ENCODE assay signal across 1 cellular context in genomic region chr16:81214745-81215166, GRCh38.
A peak's percentile ranks its signal among the peaks of the same experiment; 100 is the strongest.
TF ChIP-seq lines count a peak whose summit lies in the region.

No MANE protein-coding gene starts in this region.

TF ChIP-seq in HepG2, 621 proteins besides CTCF, POLR2A, EP300 and RAD21 (continues in another document):
- TF ChIP-seq ZNF639 (CRISPR knock-in tag; conservative IDR thresholded peaks at IDR 0.05) (no peak), ZFP36L1 (CRISPR knock-in tag; IDR thresholded peaks at IDR 0.05) (no peak), GATAD2A (CRISPR knock-in tag; IDR thresholded peaks at IDR 0.05) (no peak), POLR2AphosphoS5 (IDR thresholded peaks at IDR 0.05; ENCODE audit: low read depth, low read length) (no peak), THAP9 (CRISPR knock-in tag; IDR thresholded peaks at IDR 0.05; ENCODE audit: borderline replicate concordance) (peak; percentile 32; the same call in 1 of the 2 replicates), TGIF2 (CRISPR knock-in tag; IDR thresholded peaks at IDR 0.05) (no peak), GABPB1 (CRISPR knock-in tag; IDR thresholded peaks at IDR 0.05) (peak; percentile 51), ZNF343 (CRISPR knock-in tag; IDR thresholded peaks at IDR 0.05) (no peak), ZEB1 (IDR thresholded peaks at IDR 0.05; ENCODE audit: insufficient replicate concordance, low read depth) (no peak), E2F2 (CRISPR knock-in tag; IDR thresholded peaks at IDR 0.05; ENCODE audit: borderline replicate concordance) (no peak), DMAP1 (CRISPR knock-in tag; IDR thresholded peaks at IDR 0.05) (no peak), THAP11 (CRISPR knock-in tag; IDR thresholded peaks at IDR 0.05) (0 out of 2 replicates have a peak, but pooled peaks have one; percentile 27), RAD51 (IDR thresholded peaks at IDR 0.05; ENCODE audit: borderline replicate concordance) (no peak), PRPF4 (IDR thresholded peaks at IDR 0.05; ENCODE audit: low read depth, low read length, poor library complexity, severe bottlenecking) (no peak), DNMT3B (CRISPR knock-in tag; conservative IDR thresholded peaks at IDR 0.05) (no peak), KDM5A (IDR thresholded peaks at IDR 0.05; ENCODE audit: borderline replicate concordance, low read length) (no peak), MAFG (CRISPR knock-in tag; IDR thresholded peaks at IDR 0.05) (no peak), ZNF3 (CRISPR knock-in tag; IDR thresholded peaks at IDR 0.05) (no peak), TOPORS (CRISPR knock-in tag; IDR thresholded peaks at IDR 0.05) (no peak), ZBTB26 (CRISPR knock-in tag; IDR thresholded peaks at IDR 0.05; ENCODE audit: borderline replicate concordance) (no peak), HNRNPLL (IDR thresholded peaks at IDR 0.05; ENCODE audit: low read depth, low read length, poor library complexity, severe bottlenecking) (no peak), SRF (IDR thresholded peaks at IDR 0.05; ENCODE audit: low read depth, low read length) (no peak), ZNF280D (CRISPR knock-in tag; IDR thresholded peaks at IDR 0.05) (no peak), SAP130 (CRISPR knock-in tag; IDR thresholded peaks at IDR 0.05; ENCODE audit: low read depth) (0 out of 2 replicates have a peak, but pooled peaks have one; percentile 26), ARID3A (IDR thresholded peaks at IDR 0.05; ENCODE audit: low read depth, low read length) (0 out of 2 replicates have a peak, but pooled peaks have one; percentile 18), ZNF776 (CRISPR knock-in tag; IDR thresholded peaks at IDR 0.05) (no peak), KLF13 (CRISPR knock-in tag; IDR thresholded peaks at IDR 0.05) (no peak), ZSCAN12 (CRISPR knock-in tag; IDR thresholded peaks at IDR 0.05) (no peak), ZNF510 (CRISPR knock-in tag; IDR thresholded peaks at IDR 0.05; ENCODE audit: low read depth) (no peak), ZNF644 (CRISPR knock-in tag; IDR thresholded peaks at IDR 0.05; ENCODE audit: low read depth) (peak; percentile 22; the same call in 1 of the 2 replicates), PAX8 (CRISPR knock-in tag; IDR thresholded peaks at IDR 0.05; ENCODE audit: borderline replicate concordance) (no peak), HDAC1 (CRISPR knock-in tag; IDR thresholded peaks at IDR 0.05) (no peak), GFI1 (CRISPR knock-in tag; IDR thresholded peaks at IDR 0.05; ENCODE audit: borderline replicate concordance) (no peak), TBP (CRISPR knock-in tag; IDR thresholded peaks at IDR 0.05) (no peak), POLR2AphosphoS2 (IDR thresholded peaks at IDR 0.05; ENCODE audit: low read depth, low read length) (no peak), ZNF180 (CRISPR knock-in tag; IDR thresholded peaks at IDR 0.05; ENCODE audit: borderline replicate concordance, low read depth) (no peak), ZFP41 (CRISPR knock-in tag; IDR thresholded peaks at IDR 0.05; ENCODE audit: borderline replicate concordance) (no peak), ZFYVE20 (CRISPR knock-in tag; IDR thresholded peaks at IDR 0.05; ENCODE audit: borderline replicate concordance, low read depth) (no peak), ZNF749 (CRISPR knock-in tag; IDR thresholded peaks at IDR 0.05; ENCODE audit: borderline replicate concordance) (no peak), GABPA (IDR thresholded peaks at IDR 0.05; ENCODE audit: low read depth, low read length) (no peak), GABPA (CRISPR knock-in tag; IDR thresholded peaks at IDR 0.05; ENCODE audit: low read depth) (0 out of 2 replicates have a peak, but pooled peaks have one; percentile 26), ISL2 (CRISPR knock-in tag; IDR thresholded peaks at IDR 0.05) (no peak), SNAI1 (CRISPR knock-in tag; IDR thresholded peaks at IDR 0.05; ENCODE audit: borderline replicate concordance) (no peak), ZNF609 (CRISPR knock-in tag; IDR thresholded peaks at IDR 0.05; ENCODE audit: borderline replicate concordance) (no peak), ZNF607 (CRISPR knock-in tag; IDR thresholded peaks at IDR 0.05; ENCODE audit: borderline replicate concordance) (no peak), ATF5 (CRISPR knock-in tag; IDR thresholded peaks at IDR 0.05; ENCODE audit: low read depth) (no peak), HOXA7 (CRISPR knock-in tag; IDR thresholded peaks at IDR 0.05) (no peak), HDAC2 (CRISPR knock-in tag; IDR thresholded peaks at IDR 0.05) (0 out of 2 replicates have a peak, but pooled peaks have one; percentile 32), ZNF232 (CRISPR knock-in tag; IDR thresholded peaks at IDR 0.05; ENCODE audit: borderline replicate concordance) (no peak), SIN3A (IDR thresholded peaks at IDR 0.05; ENCODE audit: borderline replicate concordance, low read depth, low read length) (no peak), E2F1 (CRISPR knock-in tag; IDR thresholded peaks at IDR 0.05) (no peak)
